ENCODE assay signal across 8 cellular contexts in genomic region chr10:103491729-103492364, GRCh38.
DNase-seq lines count a peak whose midpoint lies in the region; ATAC-seq and TF ChIP-seq lines count a peak whose summit lies in the region.

No MANE protein-coding gene starts in this region.

- no peak overlapping the region for H3K4me3 ChIP-seq in fibroblast of mammary gland (ENCODE audit: control insufficient read depth, low read depth, low read length)

- DNase-seq in GM04504 (ENCODE audit: low read depth) = peak; percentile 92
- DNase-seq in RKO (ENCODE audit: low spot score) = peak; percentile 46
- peak; percentile 94 for DNase-seq in fibroblast of mammary gland (ENCODE audit: low read depth)
- DNase-seq in retina = peak; percentile 62
- DNase-seq in stimulated activated CD4-positive, alpha-beta T cell treated with anti-CD3 and anti-CD28 coated beads, Interleukin-2, amount 100 ng/mL, for 48 hours = no peak
- DNase-seq in NCI-H2196 (lab: John Stamatoyannopoulos, UW; ENCODE audit: unreplicated experiment) = no peak
- DNase-seq in NCI-H2081 (lab: John Stamatoyannopoulos, UW) = no peak

- no peak for TF ChIP-seq CTCF in fibroblast of mammary gland (conservative IDR thresholded peaks at IDR 0.05; ENCODE audit: control insufficient read depth, insufficient read depth, low read depth, low read length)

- ATAC-seq in HG03432 (IDR thresholded peaks at IDR 0.05; ENCODE audit: unreplicated experiment) = no peak

Comparison
In these comparisons a context has a peak if more than half of its experiments do, and no peak if none do; other contexts are left out.
1. DNase-seq: peak in GM04504 (single experiment), RKO (single experiment), fibroblast of mammary gland (single experiment) and retina (single experiment); none in stimulated activated CD4-positive, alpha-beta T cell treated with anti-CD3 and anti-CD28 coated beads, Interleukin-2, amount 100 ng/mL, for 48 hours (0 of 2), NCI-H2196 (single experiment) and NCI-H2081 (0 of 2).